Comparison of ENCODE assay signal across 18 cellular contexts in genomic region chr2:33791625-33792024, GRCh38.
DNase-seq lines count a peak whose midpoint lies in the region; ATAC-seq and TF ChIP-seq lines count a peak whose summit lies in the region.
"Had no signal": no experiment of that assay in that cellular context is flagged by ENCODE, and none has a peak within 500 bp of the region (broad histone marks: within the 10 kb centered on the region; RNA-seq: fewer than 3 reads in every experiment).

No MANE protein-coding gene starts in this region.

- no peak overlapping the region for H2BK12ac ChIP-seq in trophoblast cell (ENCODE audit: low read length)

- no peak overlapping the region for H2BK120ac ChIP-seq in trophoblast cell (ENCODE audit: insufficient read depth, low read length, poor library complexity)

- H3K23ac ChIP-seq in trophoblast cell (ENCODE audit: low read length): no peak overlapping the region

- H4K8ac ChIP-seq in trophoblast cell (ENCODE audit: low read depth, low read length): no peak overlapping the region

- no peak overlapping the region for H3K18ac ChIP-seq in trophoblast cell (ENCODE audit: low read length)

- DNase-seq in AG20443 (ENCODE audit: low spot score): peak; percentile 60
- DNase-seq in MG63: peak; percentile 68
- DNase-seq in epithelial cell of esophagus (ENCODE audit: low read depth): peak; percentile 54
- peak; percentile 30 to 53 for DNase-seq in trophoblast cell
- no peak for DNase-seq in NCI-H526 (lab: John Stamatoyannopoulos, UW)
- DNase-seq in NCI-H1436 treated with DMSO at 0.1 percent for 48 hours (lab: John Stamatoyannopoulos, UW): no peak
- DNase-seq in Karpas-422: no peak
- DNase-seq: activated CD4-positive, alpha-beta T cell treated with anti-CD3 and anti-CD28 coated beads for 1 hour; activated T-cell treated with anti-CD3 and anti-CD28 coated beads for 4 hours; BE2C; colonic mucosa; DMS79; KG1; NCI-H526 treated with DMSO at 0.1 percent for 48 hours; nucleus accumbens had no signal

- H3K36me3 ChIP-seq in MG63 (no peaks in the 10 kb centered on the region), trophoblast cell (ENCODE audit: control insufficient read depth in 1 of 2, insufficient read depth in 2 of 2, low read length in 2 of 2) (no peaks in the 10 kb centered on the region), Karpas-422 (ENCODE audit: insufficient read depth, low read length) (no peaks in the 10 kb centered on the region)
- H3K36me3 ChIP-seq: BE2C, colonic mucosa had no signal

- no peak overlapping the region for H3K14ac ChIP-seq in trophoblast cell (ENCODE audit: low read length)

- H3K9me2 ChIP-seq in Karpas-422 (replicated peaks; ENCODE audit: insufficient read depth, low read length): no peaks in the 10 kb centered on the region

- H3K9ac ChIP-seq in trophoblast cell (ENCODE audit: low read length) (no peak overlapping the region), Karpas-422 (ENCODE audit: low read length) (no peak overlapping the region)

- H4K91ac ChIP-seq in trophoblast cell (ENCODE audit: low read depth, low read length): no peak overlapping the region

- H3K9me3 ChIP-seq in MG63 (no peaks in the 10 kb centered on the region), trophoblast cell (ENCODE audit: insufficient read depth, low read depth, low read length) (no peaks in the 10 kb centered on the region), Karpas-422 (ENCODE audit: low read length) (no peaks in the 10 kb centered on the region)
- H3K9me3 ChIP-seq: BE2C, colonic mucosa had no signal

- H2AK5ac ChIP-seq in trophoblast cell (ENCODE audit: low read length): no peak overlapping the region

- H3K27me3 ChIP-seq in MG63 (no peaks in the 10 kb centered on the region), trophoblast cell (ENCODE audit: insufficient read depth, low read length) (no peaks in the 10 kb centered on the region), Karpas-422 (ENCODE audit: low read length) (no peaks in the 10 kb centered on the region)
- H3K27me3 ChIP-seq: BE2C, colonic mucosa had no signal

- no peaks in the 10 kb centered on the region for H3K79me2 ChIP-seq in trophoblast cell (ENCODE audit: control insufficient read depth, insufficient read depth, low read length, poor library complexity)
- no peaks in the 10 kb centered on the region for H3K79me2 ChIP-seq in Karpas-422 (ENCODE audit: low read length)

- H3K79me1 ChIP-seq in trophoblast cell (ENCODE audit: low read length): no peaks in the 10 kb centered on the region

- TF ChIP-seq CTCF in epithelial cell of esophagus (IDR thresholded peaks at IDR 0.05; ENCODE audit: insufficient read depth, low read depth, low read length, missing control alignments): no peak

- no peak overlapping the region for H3K4me2 ChIP-seq in trophoblast cell (ENCODE audit: low read length)
- H3K4me2 ChIP-seq in Karpas-422 (ENCODE audit: low read depth, low read length, poor library complexity, severe bottlenecking): no peak overlapping the region
- H3K4me2 ChIP-seq: smooth muscle cell had no signal

- ATAC-seq in HG02973 (IDR thresholded peaks at IDR 0.05; ENCODE audit: unreplicated experiment): no peak
- ATAC-seq: activated naive CD4-positive, alpha-beta T cell treated with anti-CD3 and anti-CD28 coated beads, Interleukin-2, amount 50 U/mL, for 72 hours had no signal

- H2AFZ ChIP-seq in trophoblast cell (ENCODE audit: insufficient read depth, low read length, poor library complexity): no peak overlapping the region
- no peak overlapping the region for H2AFZ ChIP-seq in Karpas-422 (ENCODE audit: low read length)

- H2BK5ac ChIP-seq in trophoblast cell (ENCODE audit: low read depth, low read length, poor library complexity): no peak overlapping the region

- H3K27ac ChIP-seq in trophoblast cell (ENCODE audit: low read depth, low read length) (no peak overlapping the region), Karpas-422 (ENCODE audit: low read length) (no peak overlapping the region)
- H3K27ac ChIP-seq: colonic mucosa had no signal

- H3K4me3 ChIP-seq in MG63 (no peak overlapping the region), epithelial cell of esophagus (ENCODE audit: low read length) (no peak overlapping the region), trophoblast cell (ENCODE audit: low read depth, low read length) (no peak overlapping the region), Karpas-422 (ENCODE audit: low read length) (no peak overlapping the region)
- H3K4me3 ChIP-seq: colonic mucosa, smooth muscle cell had no signal

- H3K4me1 ChIP-seq in trophoblast cell (ENCODE audit: control insufficient read depth in 1 of 2, insufficient read depth in 2 of 2, low read length in 2 of 2): no peaks in the 10 kb centered on the region
- no peaks in the 10 kb centered on the region for H3K4me1 ChIP-seq in Karpas-422 (ENCODE audit: low read length)
- H3K4me1 ChIP-seq: BE2C, colonic mucosa had no signal

- no peak overlapping the region for H4K12ac ChIP-seq in trophoblast cell (ENCODE audit: low read depth, low read length)

- WGBS in trophoblast cell (ENCODE audit: extremely low coverage, insufficient coverage, insufficient read length): no CpG with 5 or more reads among the region's 3 CpGs

- H4K20me1 ChIP-seq in Karpas-422 (ENCODE audit: insufficient read depth, low read depth, low read length): no peaks in the 10 kb centered on the region

- H3K4ac ChIP-seq in trophoblast cell (ENCODE audit: low read depth, low read length): no peak overlapping the region

Comparison
In these comparisons a context has a peak if more than half of its experiments do, and no peak if none do; other contexts are left out.
1. DNase-seq: peak in AG20443 (single experiment), MG63 (single experiment), epithelial cell of esophagus (single experiment) and trophoblast cell (2 of 2); none in NCI-H526 (0 of 2), NCI-H1436 treated with DMSO at 0.1 percent for 48 hours (single experiment) and Karpas-422 (single experiment).